15 cellular contexts compared by ENCODE assay signal in genomic region chr4:184808719-184809062, GRCh38. TPM values are rescaled to one million over a fixed set of nuclear protein-coding genes. Genes with fewer than 3 reads are reported as not detected.
DNase-seq lines count a peak whose midpoint lies in the region; ATAC-seq and TF ChIP-seq lines count a peak whose summit lies in the region.
"Had no signal": no experiment of that assay in that cellular context is flagged by ENCODE, and none has a peak within 500 bp of the region (broad histone marks: within the 10 kb centered on the region; RNA-seq: fewer than 3 reads in every experiment).

No MANE protein-coding gene starts in this region.

- H3K4me3 Mint-ChIP-seq in CD4-positive, alpha-beta memory T cell: no peak overlapping the region
- H3K4me3 Mint-ChIP-seq: CD4-positive, alpha-beta T cell; neural crest cell had no signal

- H3K36me3 Mint-ChIP-seq in CD4-positive, alpha-beta memory T cell: peaks cover 0 to 2% of the 10 kb centered on the region in 2 donors

- H3K9me3 Mint-ChIP-seq in CD4-positive, alpha-beta memory T cell: no peaks in the 10 kb centered on the region
- H3K9me3 Mint-ChIP-seq: CD4-positive, alpha-beta T cell; neural crest cell had no signal

- no peak overlapping the region for H3K27ac Mint-ChIP-seq in CD4-positive, alpha-beta memory T cell
- H3K27ac Mint-ChIP-seq: CD4-positive, alpha-beta T cell had no signal

- DNase-seq in left ventricle myocardium inferior (no peak), Right ventricle myocardium superior (no peak), mammary epithelial cell (no peak), tibial nerve (ENCODE audit: low spot score in 2 of 2) (no peak), HCEC 1CT (no peak), Ammon's horn (ENCODE audit: low spot score) (no peak)
- DNase-seq in CD4-positive, alpha-beta memory T cell: no peak
- DNase-seq: activated CD4-positive, alpha-beta T cell treated with anti-CD3 and anti-CD28 coated beads for 1 hour; activated naive CD4-positive, alpha-beta T cell treated with Interleukin-2 at 50 U/mL for 16 hours; CD4-positive, alpha-beta T cell; NCI-H1048; stimulated activated CD4-positive, alpha-beta T cell treated with anti-CD3 and anti-CD28 coated beads, Interleukin-4, amount 100 ng/mL, for 24 hours; trophoblast cell had no signal

- H3K9me3 ChIP-seq in left ventricle myocardium inferior (replicated peaks): no peaks in the 10 kb centered on the region
- H3K9me3 ChIP-seq in mammary epithelial cell (replicated peaks; ENCODE audit: insufficient read depth, low read length): no peaks in the 10 kb centered on the region
- no peaks in the 10 kb centered on the region for H3K9me3 ChIP-seq in liver (ENCODE audit: control insufficient read depth in 4 of 4, low read length in 3 of 4)
- H3K9me3 ChIP-seq in tibial nerve: no peaks in the 10 kb centered on the region
- no peaks in the 10 kb centered on the region for H3K9me3 ChIP-seq in CD4-positive, alpha-beta memory T cell (ENCODE audit: control insufficient read depth in 1 of 2, low read length in 2 of 2)

- H3K4me3 ChIP-seq in left ventricle myocardium inferior (peak overlapping the region; percentile 35), mammary epithelial cell (replicated peaks in 1 of 3; ENCODE audit: insufficient read depth in 1 of 3, low read depth in 2 of 3, low read length in 3 of 3) (no peak overlapping the region), liver (ENCODE audit: low read depth in 1 of 3, low read length in 3 of 3) (no peak overlapping the region), tibial nerve (no peak overlapping the region)
- no peak overlapping the region for H3K4me3 ChIP-seq in CD4-positive, alpha-beta memory T cell (ENCODE audit: low read length in 2 of 2)

- no peaks in the 10 kb centered on the region for H3K27me3 Mint-ChIP-seq in CD4-positive, alpha-beta memory T cell
- H3K27me3 Mint-ChIP-seq: CD4-positive, alpha-beta T cell had no signal

- dilution Hi-C loops in mammary epithelial cell (cut with HindIII; ENCODE audit: low sequenced_read_pairs): loop anchor here (5.0 kb wide), 1 partner anchor 61 kb away; no protein-coding TSS in a partner anchor

- H3K27ac ChIP-seq in left ventricle myocardium inferior (replicated peaks) (peak overlapping the region; percentile 95), mammary epithelial cell (ENCODE audit: insufficient read depth, low read depth, low read length) (no peak overlapping the region), liver (ENCODE audit: low read depth in 1 of 2, low read length in 2 of 2) (peak overlapping the region; percentile 4 to 60), tibial nerve (peak overlapping the region; percentile 52 to 81 (median 68))
- H3K27ac ChIP-seq in CD4-positive, alpha-beta memory T cell (ENCODE audit: low read depth, low read length): no peak overlapping the region

- TF ChIP-seq POLR2A in tibial nerve (IDR thresholded peaks at IDR 0.05): no peak

- intact Hi-C loops in left ventricle myocardium inferior (cut with micrococcal nuclease): no loop called here
- intact Hi-C loops in Right ventricle myocardium superior (cut with DNase I): no loop called here
- intact Hi-C loops in mammary epithelial cell (cut with micrococcal nuclease): no loop called here
- intact Hi-C loops in CD4-positive, alpha-beta memory T cell (cut with micrococcal nuclease): no loop called here

- peak overlapping the region; percentile 22 for H3K4me2 ChIP-seq in mammary epithelial cell (ENCODE audit: insufficient read depth, low read depth, low read length)

- CTCF ChIA-PET in mammary epithelial cell (lab: Charles Lee; ENCODE audit: low non-redundant PET): no interaction called here
- CTCF ChIA-PET in CD4-positive, alpha-beta memory T cell (lab: Charles Lee; ENCODE audit: partially characterized antibody): no interaction called here

- TF ChIP-seq CTCF in left ventricle myocardium inferior (IDR thresholded peaks at IDR 0.05; ENCODE audit: borderline replicate concordance) (no peak), mammary epithelial cell (conservative IDR thresholded peaks at IDR 0.05 in 1 of 2, IDR thresholded peaks at IDR 0.05 in 1 of 2; ENCODE audit: extremely low read depth in 1 of 2, insufficient read depth in 1 of 2, low read depth in 1 of 2, low read length in 2 of 2) (no peak), liver (IDR thresholded peaks at IDR 0.05; ENCODE audit: low read depth, low read length, missing input control) (no peak), tibial nerve (IDR thresholded peaks at IDR 0.05) (no peak)

- no peak for ATAC-seq in Right ventricle myocardium superior (ENCODE audit: poor library complexity)

- TF ChIP-seq RAD21 in liver (IDR thresholded peaks at IDR 0.05): no peak

- BruUV-seq in mammary epithelial cell (replicated peaks; lab: Mats Ljungman, UMichigan): no TSS peak

- H3K36me3 ChIP-seq in left ventricle myocardium inferior (no peaks in the 10 kb centered on the region), mammary epithelial cell (ENCODE audit: insufficient read depth, low read length) (no peaks in the 10 kb centered on the region), liver (ENCODE audit: control insufficient read depth in 4 of 4, insufficient read depth in 3 of 4, low read depth in 1 of 4, low read length in 3 of 4) (peaks cover 0 to 2% (median 0%) of the 10 kb centered on the region in 4 donors), tibial nerve (no peaks in the 10 kb centered on the region)
- H3K36me3 ChIP-seq in CD4-positive, alpha-beta memory T cell (ENCODE audit: insufficient read depth, low read length): no peaks in the 10 kb centered on the region

- no peak for TF ChIP-seq EP300 in tibial nerve (IDR thresholded peaks at IDR 0.05)

- POLR2A ChIA-PET in CD4-positive, alpha-beta memory T cell (lab: Charles Lee; ENCODE audit: partially characterized antibody): interaction anchor here (1.2 kb wide), 1 partner anchor 10 kb away, joined by 6 read pairs; no protein-coding TSS in a partner anchor

- no peak overlapping the region for H2AFZ ChIP-seq in mammary epithelial cell (ENCODE audit: low read depth, low read length)

- no peaks in the 10 kb centered on the region for H3K27me3 ChIP-seq in left ventricle myocardium inferior (ENCODE audit: low read depth)
- H3K27me3 ChIP-seq in mammary epithelial cell (ENCODE audit: insufficient read depth, low read length): no peaks in the 10 kb centered on the region
- H3K27me3 ChIP-seq in liver (ENCODE audit: control insufficient read depth in 4 of 4, insufficient read depth in 4 of 4, low read length in 3 of 4): no peaks in the 10 kb centered on the region
- H3K27me3 ChIP-seq in tibial nerve: no peaks in the 10 kb centered on the region
- no peaks in the 10 kb centered on the region for H3K27me3 ChIP-seq in CD4-positive, alpha-beta memory T cell (ENCODE audit: insufficient read depth, low read length)

- in situ Hi-C loops in mammary epithelial cell (cut with MboI; ENCODE audit: low sequenced_read_pairs in 2 of 2): no loop called here

- 50% methylated on average over 1 of the region's 1 CpG for WGBS in mammary epithelial cell (ENCODE audit: low coverage, missing lambda C conversion rate)
- 51% methylated on average over 1 of the region's 1 CpG for WGBS in liver
- 23 to 40% methylated on average over 1 of the region's 1 CpG for WGBS in tibial nerve, 2 donors

- H3K4me1 ChIP-seq in left ventricle myocardium inferior: peaks cover 87% of the 10 kb centered on the region
- H3K4me1 ChIP-seq in mammary epithelial cell (ENCODE audit: insufficient read depth, low read length): peaks cover 46% of the 10 kb centered on the region
- H3K4me1 ChIP-seq in liver (ENCODE audit: control insufficient read depth in 4 of 4, insufficient read depth in 4 of 4, low read length in 3 of 4): peaks cover 12 to 75% (median 63%) of the 10 kb centered on the region in 4 donors
- H3K4me1 ChIP-seq in tibial nerve: peaks cover 0 to 92% (median 54%) of the 10 kb centered on the region in 4 donors
- no peaks in the 10 kb centered on the region for H3K4me1 ChIP-seq in CD4-positive, alpha-beta memory T cell (ENCODE audit: insufficient read depth, low read length)

- peaks cover 56% of the 10 kb centered on the region for H3K79me2 ChIP-seq in mammary epithelial cell (ENCODE audit: insufficient read depth, low read length)

- H4K20me1 ChIP-seq in mammary epithelial cell (ENCODE audit: insufficient read depth, low read length): no peaks in the 10 kb centered on the region

- H3K9ac ChIP-seq in mammary epithelial cell (ENCODE audit: insufficient read depth, low read length) (no peak overlapping the region), liver (ENCODE audit: low read depth in 1 of 2, low read length in 2 of 2) (no peak overlapping the region)

- peaks cover 4 to 13% (median 10%) of the 10 kb centered on the region in 4 donors for H3K4me1 Mint-ChIP-seq in CD4-positive, alpha-beta memory T cell

TF ChIP-seq in liver, 16 proteins besides CTCF, POLR2A, EP300 and RAD21 (continues in another document):
- TF ChIP-seq HNF4A (conservative IDR thresholded peaks at IDR 0.05) (no peak), MAX (IDR thresholded peaks at IDR 0.05) (no peak)

RNA-seq across cellular contexts. Expression of gene ACSL1, which starts 17.1 kb away (rescaled TPM):
- 316 TPM for total RNA-seq in left ventricle myocardium inferior
- 495 TPM for total RNA-seq in Right ventricle myocardium superior
- 100 to 1,000 TPM in 1 of 2 donors, 10 to 100 TPM in 1; 28.9 to 126 TPM for total RNA-seq in mammary epithelial cell
- polyA plus RNA-seq in mammary epithelial cell: 27.6 TPM
- polyA minus RNA-seq in mammary epithelial cell: 45.5 TPM
- total RNA-seq in liver: 1,000 to 10,000 TPM in 1 of 2 donors, 100 to 1,000 TPM in 1; 210 to 2,226 TPM
- polyA plus RNA-seq in liver: 1,000 to 10,000 TPM in 1 of 2 donors, 100 to 1,000 TPM in 1; 704 to 1,052 TPM
- 100 to 1,000 TPM; 112 to 384 (median 211) TPM for total RNA-seq in tibial nerve
- 10 to 100 TPM; 11.5 to 12.9 TPM for total RNA-seq in CD4-positive, alpha-beta memory T cell
- polyA plus RNA-seq in CD4-positive, alpha-beta memory T cell: 1 to 10 TPM; 4.0 to 6.8 TPM

Comparison
In these comparisons a context has a peak if more than half of its experiments do, and no peak if none do; other contexts are left out.
1. H3K27ac ChIP-seq: peak in left ventricle myocardium inferior (single experiment), liver (2 of 2) and tibial nerve (4 of 4); none in mammary epithelial cell (single experiment) and CD4-positive, alpha-beta memory T cell (single experiment).